Comparison of ENCODE assay signal across 1 cellular context in genomic region chr12:1668833-1669543, GRCh38.
A peak's percentile ranks its signal among the peaks of the same experiment; 100 is the strongest.
TF ChIP-seq lines count a peak whose summit lies in the region.

No MANE protein-coding gene starts in this region.

TF ChIP-seq in HepG2, 621 proteins besides CTCF, POLR2A, EP300 and RAD21 (continued from another document and continues in another):
- TF ChIP-seq E2F1 (CRISPR knock-in tag; IDR thresholded peaks at IDR 0.05) (no peak), KDM5B (CRISPR knock-in tag; IDR thresholded peaks at IDR 0.05; ENCODE audit: borderline replicate concordance) (peak; percentile 47; the same call in 1 of the 2 replicates), TCF7 (IDR thresholded peaks at IDR 0.05; ENCODE audit: low read depth) (no peak; the same call in none of the 2 replicates), ZNF687 (CRISPR knock-in tag; IDR thresholded peaks at IDR 0.05) (peak; percentile 64), MXD4 (CRISPR knock-in tag; IDR thresholded peaks at IDR 0.05) (no peak), ZNF615 (CRISPR knock-in tag; IDR thresholded peaks at IDR 0.05; ENCODE audit: borderline replicate concordance) (no peak), ZIK1 (CRISPR knock-in tag; IDR thresholded peaks at IDR 0.05; ENCODE audit: borderline replicate concordance, low read depth) (no peak), PRDM4 (CRISPR knock-in tag; IDR thresholded peaks at IDR 0.05; ENCODE audit: borderline replicate concordance) (no peak), MATR3 (CRISPR knock-in tag; IDR thresholded peaks at IDR 0.05) (no peak), U2AF2 (IDR thresholded peaks at IDR 0.05; ENCODE audit: low read depth, low read length) (no peak), ZNF256 (CRISPR knock-in tag; conservative IDR thresholded peaks at IDR 0.05) (no peak), ZNF850 (CRISPR knock-in tag; conservative IDR thresholded peaks at IDR 0.05) (no peak), LBX2 (CRISPR knock-in tag; IDR thresholded peaks at IDR 0.05; ENCODE audit: borderline replicate concordance) (no peak), ZNF609 (CRISPR knock-in tag; IDR thresholded peaks at IDR 0.05; ENCODE audit: borderline replicate concordance) (peak; percentile 80), ZBTB33 (CRISPR knock-in tag; IDR thresholded peaks at IDR 0.05) (no peak), ZNF276 (CRISPR knock-in tag; IDR thresholded peaks at IDR 0.05; ENCODE audit: low read depth) (no peak), ZGPAT (CRISPR knock-in tag; IDR thresholded peaks at IDR 0.05) (peak; percentile 80; the same call in 1 of the 2 replicates), ZNF660 (CRISPR knock-in tag; IDR thresholded peaks at IDR 0.05; ENCODE audit: borderline replicate concordance, low read depth) (no peak), ZNF770 (CRISPR knock-in tag; IDR thresholded peaks at IDR 0.05) (no peak), PHF8 (CRISPR knock-in tag; IDR thresholded peaks at IDR 0.05) (no peak), KDM2A (CRISPR knock-in tag; IDR thresholded peaks at IDR 0.05; ENCODE audit: borderline replicate concordance, low read depth) (no peak), STAT6 (CRISPR knock-in tag; IDR thresholded peaks at IDR 0.05; ENCODE audit: borderline replicate concordance) (no peak; the same call in 1 of the 2 replicates), SOX6 (IDR thresholded peaks at IDR 0.05) (no peak), SOX6 (CRISPR knock-in tag; IDR thresholded peaks at IDR 0.05) (peak; percentile 88)
